Comparison of ENCODE assay signal across 10 cellular contexts in genomic region chr19:50475736-50476223, GRCh38. TPM values are rescaled to one million over a fixed set of nuclear protein-coding genes. Genes with fewer than 3 reads are reported as not detected.
DNase-seq lines count a peak whose midpoint lies in the region; ATAC-seq and TF ChIP-seq lines count a peak whose summit lies in the region.
"Had no signal": no experiment of that assay in that cellular context is flagged by ENCODE, and none has a peak within 500 bp of the region (broad histone marks: within the 10 kb centered on the region; RNA-seq: fewer than 3 reads in every experiment).

No MANE protein-coding gene starts in this region.

- peaks cover 36% of the 10 kb centered on the region for H3K36me3 Mint-ChIP-seq in Caco-2 (ENCODE audit: insufficient read depth, unreplicated experiment)

- CTCF ChIA-PET in Caco-2 (lab: Charles Lee): no interaction called here

- no peak overlapping the region for H3K9ac ChIP-seq in colonic mucosa (ENCODE audit: low read depth in 2 of 2, low read length in 2 of 2)

- BruUV-seq in Caco-2 (replicated peaks; lab: Mats Ljungman, UMichigan): no TSS peak

- H3K36me3 ChIP-seq in Caco-2 (ENCODE audit: control insufficient read depth, insufficient read depth, low read length): no peaks in the 10 kb centered on the region
- H3K36me3 ChIP-seq in colonic mucosa: peaks cover 4% of the 10 kb centered on the region
- peaks cover 21% of the 10 kb centered on the region for H3K36me3 ChIP-seq in neutrophil
- H3K36me3 ChIP-seq in effector memory CD4-positive, alpha-beta T cell (ENCODE audit: control insufficient read depth, insufficient read depth, low read length): peaks cover 18% of the 10 kb centered on the region

- H3K4me3 ChIP-seq in Caco-2 (ENCODE audit: low read depth, low read length): no peak overlapping the region
- peak overlapping the region; percentile 82 for H3K4me3 ChIP-seq in colonic mucosa
- peak overlapping the region; percentile 80 to 82 for H3K4me3 ChIP-seq in neutrophil (ENCODE audit: low read depth in 1 of 2, low read length in 1 of 2)
- no peak overlapping the region for H3K4me3 ChIP-seq in effector memory CD4-positive, alpha-beta T cell (ENCODE audit: insufficient read depth, low read depth, low read length, poor library complexity, severe bottlenecking)

- POLR2A ChIA-PET in Caco-2 (lab: Charles Lee): no interaction called here

- no peaks in the 10 kb centered on the region for H3K4me1 ChIP-seq in Caco-2
- H3K4me1 ChIP-seq in colonic mucosa: peaks cover 8% of the 10 kb centered on the region
- H3K4me1 ChIP-seq in neutrophil (ENCODE audit: control insufficient read depth in 1 of 2, insufficient read depth in 1 of 2, low read depth in 1 of 2, low read length in 1 of 2): peaks cover 8 to 13% of the 10 kb centered on the region in 2 experiments
- peaks cover 14% of the 10 kb centered on the region for H3K4me1 ChIP-seq in effector memory CD4-positive, alpha-beta T cell (ENCODE audit: control insufficient read depth, insufficient read depth, low read length, poor library complexity, severe bottlenecking)

- no peaks in the 10 kb centered on the region for H3K27me3 Mint-ChIP-seq in Caco-2 (ENCODE audit: insufficient read depth, unreplicated experiment)

- H3K9me3 Mint-ChIP-seq in Caco-2 (ENCODE audit: unreplicated experiment): no peaks in the 10 kb centered on the region

- peak overlapping the region; percentile 54 for H3K27ac Mint-ChIP-seq in Caco-2 (ENCODE audit: unreplicated experiment)

- intact Hi-C loops in Caco-2 (cut with micrococcal nuclease; ENCODE audit: unreplicated experiment): loop anchor here (1.0 kb wide), 1 partner anchor 36 kb away; the partner anchor contains the start of gene JOSD2
- intact Hi-C loops in colonic mucosa (cut with DNase I): no loop called here

- H3K9me3 ChIP-seq in Caco-2 (no peaks in the 10 kb centered on the region), colonic mucosa (no peaks in the 10 kb centered on the region), neutrophil (no peaks in the 10 kb centered on the region)
- H3K9me3 ChIP-seq in effector memory CD4-positive, alpha-beta T cell (ENCODE audit: control insufficient read depth, low read length): no peaks in the 10 kb centered on the region

- H3K27ac ChIP-seq in colonic mucosa (peak overlapping the region; percentile 70), neutrophil (peak overlapping the region; percentile 75)
- H3K27ac ChIP-seq in effector memory CD4-positive, alpha-beta T cell (ENCODE audit: insufficient read depth, low read length, poor library complexity, severe bottlenecking): no peak overlapping the region

- peak; percentile 8 for ATAC-seq in HG03342 (IDR thresholded peaks at IDR 0.05; ENCODE audit: unreplicated experiment)

- H3K27me3 ChIP-seq in Caco-2 (replicated peaks; ENCODE audit: control insufficient read depth, insufficient read depth, low read length) (no peaks in the 10 kb centered on the region), colonic mucosa (no peaks in the 10 kb centered on the region), neutrophil (no peaks in the 10 kb centered on the region)
- no peaks in the 10 kb centered on the region for H3K27me3 ChIP-seq in effector memory CD4-positive, alpha-beta T cell (replicated peaks; ENCODE audit: control insufficient read depth, insufficient read depth, low read length, poor library complexity, severe bottlenecking)

- no peaks in the 10 kb centered on the region for H3K4me1 Mint-ChIP-seq in Caco-2 (ENCODE audit: low read depth, unreplicated experiment)

- TF ChIP-seq CTCF in Caco-2 (IDR thresholded peaks at IDR 0.05; ENCODE audit: insufficient read depth in 1 of 2, low read depth in 1 of 2, low read length in 1 of 2, severe bottlenecking in 1 of 2, unreplicated experiment in 1 of 2) (no peak), colonic mucosa (IDR thresholded peaks at IDR 0.05) (no peak), neutrophil (IDR thresholded peaks at IDR 0.05) (no peak)

- DNase-seq in Caco-2 (no peak), colonic mucosa (no peak), NCI-H2171 treated with DMSO at 0.1 percent for 48 hours (lab: John Stamatoyannopoulos, UW) (no peak), NCI-H1930 (lab: John Stamatoyannopoulos, UW) (no peak)
- no peak for DNase-seq in effector memory CD4-positive, alpha-beta T cell
- DNase-seq in stimulated activated CD4-positive, alpha-beta T cell treated with anti-CD3 and anti-CD28 coated beads, Interleukin-2, amount 100 ng/mL, for 24 hours: no peak

- H3K4me3 Mint-ChIP-seq in Caco-2 (ENCODE audit: unreplicated experiment): peak overlapping the region; percentile 89

RNA-seq across cellular contexts. Expression of gene EMC10, which starts 0.5 kb away (rescaled TPM):
- total RNA-seq in Caco-2 (2022): 42.9 and 46.3 TPM in 2 replicates
- 100 to 1,000 TPM; 112 to 163 TPM for total RNA-seq in colonic mucosa

RNA-seq across cellular contexts. Expression of gene GARIN5A, which starts 0.9 kb away (rescaled TPM):
- total RNA-seq in Caco-2 (2022) (1.4 and 1.5 TPM in 2 replicates), colonic mucosa (1 to 10 TPM; 2.1 to 4.4 TPM)

RNA-seq across cellular contexts. Expression of gene JOSD2, which starts 35.2 kb away (rescaled TPM):
- total RNA-seq in Caco-2 (2022) (27.7 and 27.9 TPM in 2 replicates), colonic mucosa (10 to 100 TPM; 27.0 to 45.0 TPM)

RNA-seq across cellular contexts. Expression of gene ASPDH, which starts 37.9 kb away (rescaled TPM):
- not detected in 2 replicates for total RNA-seq in Caco-2 (2022)
- total RNA-seq in colonic mucosa: not detected
- total RNA-seq: LHCN-M2, mononuclear cell had no signal

RNA-seq across cellular contexts. Expression of gene MYBPC2, which starts 43.1 kb away (rescaled TPM):
- total RNA-seq in Caco-2 (2022) (0.91 and 1.6 TPM in 2 replicates), colonic mucosa (not detected)

Comparison
In these comparisons a context has a peak if more than half of its experiments do, and no peak if none do; other contexts are left out.
1. H3K4me3 ChIP-seq: peak in colonic mucosa (single experiment) and neutrophil (2 of 2); none in Caco-2 (single experiment) and effector memory CD4-positive, alpha-beta T cell (single experiment).